ENCODE assay signal across 16 cellular contexts in genomic region chr1:43987159-43988022, GRCh38. TPM values are rescaled to one million over a fixed set of nuclear protein-coding genes. Genes with fewer than 3 reads are reported as not detected.
A peak's percentile ranks its signal among the peaks of the same experiment; 100 is the strongest.
DNase-seq lines count a peak whose midpoint lies in the region; ATAC-seq and TF ChIP-seq lines count a peak whose summit lies in the region.
"Had no signal": no experiment of that assay in that cellular context is flagged by ENCODE, and none has a peak within 500 bp of the region (broad histone marks: within the 10 kb centered on the region; RNA-seq: fewer than 3 reads in every experiment).

No MANE protein-coding gene starts in this region.

- intact Hi-C loops in colonic mucosa (cut with DNase I), result no loop called here

- H3K9me3 ChIP-seq in colonic mucosa, result no peaks in the 10 kb centered on the region
- H3K9me3 ChIP-seq: spleen had no signal

- H3K36me3 ChIP-seq in colonic mucosa, result no peaks in the 10 kb centered on the region
- H3K36me3 ChIP-seq: neural progenitor cell had no signal

- H3K36me3 Mint-ChIP-seq in HFFc6 (ENCODE audit: low read depth), result peaks cover 20% of the 10 kb centered on the region
- peaks cover 14% of the 10 kb centered on the region for H3K36me3 Mint-ChIP-seq in nephron progenitor cell (ENCODE audit: low read depth)

- TF ChIP-seq CTCF in HFFc6 (IDR thresholded peaks at IDR 0.05) (no peak), colonic mucosa (IDR thresholded peaks at IDR 0.05) (no peak), nephron progenitor cell (IDR thresholded peaks at IDR 0.05) (no peak)

- H3K4me1 ChIP-seq in colonic mucosa, result no peaks in the 10 kb centered on the region
- H3K4me1 ChIP-seq: neural progenitor cell had no signal

- peak overlapping the region; percentile 37 for H3K27ac ChIP-seq in colonic mucosa
- H3K27ac ChIP-seq: neural progenitor cell, spleen had no signal

- peak overlapping the region; percentile 59 for H3K27ac Mint-ChIP-seq in HFFc6
- peak overlapping the region; percentile 73 for H3K27ac Mint-ChIP-seq in nephron progenitor cell
- H3K27ac Mint-ChIP-seq: activated CD4-positive, alpha-beta T cell treated with anti-CD3 and anti-CD28 coated beads, Interleukin-2, amount 10 ng/mL, durations not matched to agents 24 days and 14 days; H9; neural progenitor cell had no signal

- H3K9me3 Mint-ChIP-seq in HFFc6 (no peaks in the 10 kb centered on the region), nephron progenitor cell (no peaks in the 10 kb centered on the region)
- H3K9me3 Mint-ChIP-seq: activated CD4-positive, alpha-beta T cell treated with anti-CD3 and anti-CD28 coated beads, Interleukin-2, amount 10 ng/mL, durations not matched to agents 24 days and 14 days; H9; neural progenitor cell had no signal

- H3K4me3 ChIP-seq in colonic mucosa, result no peak overlapping the region
- H3K4me3 ChIP-seq: neural progenitor cell, spleen had no signal

- no peak for DNase-seq in HFFc6
- no peak for DNase-seq in colonic mucosa
- DNase-seq in nephron progenitor cell, result no peak
- DNase-seq: activated CD4-positive, alpha-beta T cell treated with anti-CD3 and anti-CD28 coated beads, Interleukin-2, amount 10 ng/mL, durations not matched to agents 24 days and 14 days; activated effector memory CD4-positive, alpha-beta T cell treated with Interleukin-2 at 50 U/mL for 16 hours; effector CD8-positive, alpha-beta T cell; H9; KBM-7; NCI-H1930; NCI-H446 treated with DMSO at 0.1 percent for 48 hours; spleen; SW 1271 had no signal

- no peaks in the 10 kb centered on the region for H3K27me3 ChIP-seq in colonic mucosa
- H3K27me3 ChIP-seq: neural progenitor cell, spleen had no signal

- peaks cover 11% of the 10 kb centered on the region for H3K27me3 Mint-ChIP-seq in HFFc6 (ENCODE audit: insufficient read depth)
- peaks cover 4% of the 10 kb centered on the region for H3K27me3 Mint-ChIP-seq in nephron progenitor cell (ENCODE audit: low read depth, poor library complexity)
- H3K27me3 Mint-ChIP-seq: activated CD4-positive, alpha-beta T cell treated with anti-CD3 and anti-CD28 coated beads, Interleukin-2, amount 10 ng/mL, durations not matched to agents 24 days and 14 days had no signal

- H3K4me1 Mint-ChIP-seq in HFFc6 (ENCODE audit: low read depth), result peaks cover 44% of the 10 kb centered on the region
- H3K4me1 Mint-ChIP-seq in nephron progenitor cell, result peaks cover 51% of the 10 kb centered on the region

- no peak for ATAC-seq in HG03097 (IDR thresholded peaks at IDR 0.05; ENCODE audit: low FRiP score, unreplicated experiment)
- ATAC-seq in HG03108 (IDR thresholded peaks at IDR 0.05; ENCODE audit: unreplicated experiment), result no peak
- no peak for ATAC-seq in HG03039 (IDR thresholded peaks at IDR 0.05; ENCODE audit: unreplicated experiment)

- H3K9ac ChIP-seq in colonic mucosa (ENCODE audit: low read depth in 2 of 2, low read length in 2 of 2), result peak overlapping the region in 1 of 2 donors; percentile 3
- H3K9ac ChIP-seq: neural progenitor cell had no signal

- H3K4me3 Mint-ChIP-seq in HFFc6, result no peak overlapping the region
- no peak overlapping the region for H3K4me3 Mint-ChIP-seq in nephron progenitor cell
- H3K4me3 Mint-ChIP-seq: activated CD4-positive, alpha-beta T cell treated with anti-CD3 and anti-CD28 coated beads, Interleukin-2, amount 10 ng/mL, durations not matched to agents 24 days and 14 days; H9; neural progenitor cell had no signal

RNA-seq across cellular contexts. Expression of gene CCDC24, which starts 4.0 kb away (rescaled TPM):
- total RNA-seq in HFFc6 (2021; fragmentation: NEBNext Ultra II Directional; extraction: Animal tissue kit (Norgen Biotek cat#: 25700)), result 1 to 10 TPM; 5.6 to 7.7 (median 6.5) TPM
- 10 to 100 TPM; 20.3 to 24.6 TPM for total RNA-seq in colonic mucosa

RNA-seq across cellular contexts. Expression of gene B4GALT2, which starts 8.4 kb away (rescaled TPM):
- total RNA-seq in HFFc6 (2021; fragmentation: NEBNext Ultra II Directional; extraction: Animal tissue kit (Norgen Biotek cat#: 25700)), result 100 to 1,000 TPM in 2 of 6 experiments, 10 to 100 TPM in 4; 87.8 to 107 (median 98.8) TPM
- 10 to 100 TPM; 26.6 to 38.5 TPM for total RNA-seq in colonic mucosa

RNA-seq across cellular contexts. Expression of gene ATP6V0B, which starts 12.6 kb away (rescaled TPM):
- 100 to 1,000 TPM; 145 to 191 (median 155) TPM for total RNA-seq in HFFc6 (2021; fragmentation: NEBNext Ultra II Directional; extraction: Animal tissue kit (Norgen Biotek cat#: 25700))
- 100 to 1,000 TPM; 183 to 270 TPM for total RNA-seq in colonic mucosa

RNA-seq across cellular contexts. Expression of gene DPH2, which starts 17.6 kb away (rescaled TPM):
- total RNA-seq in HFFc6 (2021; fragmentation: NEBNext Ultra II Directional; extraction: Animal tissue kit (Norgen Biotek cat#: 25700)), result 10 to 100 TPM; 19.1 to 22.7 (median 20.8) TPM
- 10 to 100 TPM; 11.5 to 43.1 TPM for total RNA-seq in colonic mucosa

RNA-seq across cellular contexts. Expression of gene IPO13, which starts 40.6 kb away (rescaled TPM):
- 10 to 100 TPM; 24.0 to 27.8 (median 25.0) TPM for total RNA-seq in HFFc6 (2021; fragmentation: NEBNext Ultra II Directional; extraction: Animal tissue kit (Norgen Biotek cat#: 25700))
- total RNA-seq in colonic mucosa, result 10 to 100 TPM; 17.3 to 27.9 TPM
